In the genomic region with DNA sequence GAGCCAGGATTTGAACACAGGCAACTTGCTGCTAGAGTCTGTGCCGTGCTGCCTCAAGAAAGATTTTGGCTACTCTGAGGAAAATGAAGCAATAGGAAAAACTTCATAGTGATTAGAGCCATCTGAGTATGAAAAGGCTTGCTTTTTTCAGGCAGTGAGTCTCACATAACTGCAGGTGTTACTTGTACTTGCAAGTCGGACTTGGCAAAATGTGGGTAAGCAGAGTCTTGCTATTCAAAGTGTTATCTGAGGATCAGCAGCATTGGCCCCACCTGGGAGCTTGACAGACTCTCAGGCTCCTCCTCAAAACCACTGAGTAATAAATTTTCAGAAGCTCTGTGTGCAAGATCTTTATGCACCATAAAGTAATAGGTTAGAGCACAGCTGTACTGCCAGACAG, we compare ENCODE assay signal across 1 cellular context.
TF ChIP-seq lines count a peak whose summit lies in the region.

No MANE protein-coding gene starts in this region.

TF ChIP-seq in HCT116, 20 proteins besides CTCF, POLR2A, EP300 and RAD21 (continued from another document):
- TF ChIP-seq, protein P1, sequence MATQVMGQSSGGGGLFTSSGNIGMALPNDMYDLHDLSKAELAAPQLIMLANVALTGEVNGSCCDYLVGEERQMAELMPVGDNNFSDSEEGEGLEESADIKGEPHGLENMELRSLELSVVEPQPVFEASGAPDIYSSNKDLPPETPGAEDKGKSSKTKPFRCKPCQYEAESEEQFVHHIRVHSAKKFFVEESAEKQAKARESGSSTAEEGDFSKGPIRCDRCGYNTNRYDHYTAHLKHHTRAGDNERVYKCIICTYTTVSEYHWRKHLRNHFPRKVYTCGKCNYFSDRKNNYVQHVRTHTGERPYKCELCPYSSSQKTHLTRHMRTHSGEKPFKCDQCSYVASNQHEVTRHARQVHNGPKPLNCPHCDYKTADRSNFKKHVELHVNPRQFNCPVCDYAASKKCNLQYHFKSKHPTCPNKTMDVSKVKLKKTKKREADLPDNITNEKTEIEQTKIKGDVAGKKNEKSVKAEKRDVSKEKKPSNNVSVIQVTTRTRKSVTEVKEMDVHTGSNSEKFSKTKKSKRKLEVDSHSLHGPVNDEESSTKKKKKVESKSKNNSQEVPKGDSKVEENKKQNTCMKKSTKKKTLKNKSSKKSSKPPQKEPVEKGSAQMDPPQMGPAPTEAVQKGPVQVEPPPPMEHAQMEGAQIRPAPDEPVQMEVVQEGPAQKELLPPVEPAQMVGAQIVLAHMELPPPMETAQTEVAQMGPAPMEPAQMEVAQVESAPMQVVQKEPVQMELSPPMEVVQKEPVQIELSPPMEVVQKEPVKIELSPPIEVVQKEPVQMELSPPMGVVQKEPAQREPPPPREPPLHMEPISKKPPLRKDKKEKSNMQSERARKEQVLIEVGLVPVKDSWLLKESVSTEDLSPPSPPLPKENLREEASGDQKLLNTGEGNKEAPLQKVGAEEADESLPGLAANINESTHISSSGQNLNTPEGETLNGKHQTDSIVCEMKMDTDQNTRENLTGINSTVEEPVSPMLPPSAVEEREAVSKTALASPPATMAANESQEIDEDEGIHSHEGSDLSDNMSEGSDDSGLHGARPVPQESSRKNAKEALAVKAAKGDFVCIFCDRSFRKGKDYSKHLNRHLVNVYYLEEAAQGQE (IDR thresholded peaks at IDR 0.05; ENCODE audit: low read depth) = no peak
- TF ChIP-seq EGR1 (IDR thresholded peaks at IDR 0.05; ENCODE audit: low read depth) = no peak
- TF ChIP-seq TCF7L2 (IDR thresholded peaks at IDR 0.05; ENCODE audit: borderline replicate concordance, extremely low read depth, insufficient read depth, insufficient read length) = no peak
- TF ChIP-seq CBX3 (IDR thresholded peaks at IDR 0.05; ENCODE audit: low read depth) = no peak
- TF ChIP-seq EZH2phosphoT487 (IDR thresholded peaks at IDR 0.05; ENCODE audit: borderline replicate concordance) = no peak
